Comparison of ENCODE assay signal across 1 cellular context in genomic region chr13:48579167-48579918, GRCh38.
TF ChIP-seq lines count a peak whose summit lies in the region.

No MANE protein-coding gene starts in this region.

TF ChIP-seq in HepG2, 621 proteins besides CTCF, POLR2A, EP300 and RAD21 (continued from another document):
- TF ChIP-seq ZNF782 (CRISPR knock-in tag; IDR thresholded peaks at IDR 0.05; ENCODE audit: borderline replicate concordance) (no peak), KLF12 (CRISPR knock-in tag; IDR thresholded peaks at IDR 0.05; ENCODE audit: borderline replicate concordance) (0 out of 2 replicates have a peak, but pooled peaks have one; percentile 6), MXD4 (CRISPR knock-in tag; IDR thresholded peaks at IDR 0.05) (no peak), ATF1 (CRISPR knock-in tag; IDR thresholded peaks at IDR 0.05) (no peak), SATB2 (CRISPR knock-in tag; IDR thresholded peaks at IDR 0.05) (no peak), ZNF75D (CRISPR knock-in tag; IDR thresholded peaks at IDR 0.05; ENCODE audit: borderline replicate concordance) (no peak), BCL6 (CRISPR knock-in tag; IDR thresholded peaks at IDR 0.05) (peak; percentile 89), HNF4A (CRISPR knock-in tag; IDR thresholded peaks at IDR 0.05) (peak; percentile 70), TCF7 (IDR thresholded peaks at IDR 0.05; ENCODE audit: low read depth) (no peak), TFAP4 (IDR thresholded peaks at IDR 0.05; ENCODE audit: borderline replicate concordance, low read depth) (peak; percentile 52; the same call in 1 of the 2 replicates)
